Comparison of ENCODE assay signal across 1 cellular context in the genomic region with DNA sequence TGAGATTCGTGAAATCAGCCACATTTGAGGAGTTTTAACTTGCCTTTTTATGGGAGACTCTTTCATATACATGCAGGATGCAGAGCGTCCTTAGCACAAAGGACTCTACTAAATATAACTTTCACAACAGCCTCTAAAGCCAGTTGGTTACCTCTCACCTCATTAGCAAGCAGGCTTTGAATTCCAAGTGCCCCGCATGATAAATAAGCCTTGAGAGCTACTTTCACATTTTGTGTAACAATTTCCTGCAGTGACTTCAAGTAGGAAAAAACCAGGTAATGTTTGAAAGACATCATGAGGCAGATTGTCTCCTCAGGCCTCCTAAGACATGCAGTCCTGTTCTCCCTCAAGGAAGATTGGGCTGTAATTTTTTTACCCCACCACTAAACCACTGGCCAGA.
TF ChIP-seq lines count a peak whose summit lies in the region.

No MANE protein-coding gene starts in this region.

TF ChIP-seq in GM23338, 12 proteins besides CTCF, POLR2A, EP300 and RAD21 (continued from another document):
- TF ChIP-seq, protein P1, sequence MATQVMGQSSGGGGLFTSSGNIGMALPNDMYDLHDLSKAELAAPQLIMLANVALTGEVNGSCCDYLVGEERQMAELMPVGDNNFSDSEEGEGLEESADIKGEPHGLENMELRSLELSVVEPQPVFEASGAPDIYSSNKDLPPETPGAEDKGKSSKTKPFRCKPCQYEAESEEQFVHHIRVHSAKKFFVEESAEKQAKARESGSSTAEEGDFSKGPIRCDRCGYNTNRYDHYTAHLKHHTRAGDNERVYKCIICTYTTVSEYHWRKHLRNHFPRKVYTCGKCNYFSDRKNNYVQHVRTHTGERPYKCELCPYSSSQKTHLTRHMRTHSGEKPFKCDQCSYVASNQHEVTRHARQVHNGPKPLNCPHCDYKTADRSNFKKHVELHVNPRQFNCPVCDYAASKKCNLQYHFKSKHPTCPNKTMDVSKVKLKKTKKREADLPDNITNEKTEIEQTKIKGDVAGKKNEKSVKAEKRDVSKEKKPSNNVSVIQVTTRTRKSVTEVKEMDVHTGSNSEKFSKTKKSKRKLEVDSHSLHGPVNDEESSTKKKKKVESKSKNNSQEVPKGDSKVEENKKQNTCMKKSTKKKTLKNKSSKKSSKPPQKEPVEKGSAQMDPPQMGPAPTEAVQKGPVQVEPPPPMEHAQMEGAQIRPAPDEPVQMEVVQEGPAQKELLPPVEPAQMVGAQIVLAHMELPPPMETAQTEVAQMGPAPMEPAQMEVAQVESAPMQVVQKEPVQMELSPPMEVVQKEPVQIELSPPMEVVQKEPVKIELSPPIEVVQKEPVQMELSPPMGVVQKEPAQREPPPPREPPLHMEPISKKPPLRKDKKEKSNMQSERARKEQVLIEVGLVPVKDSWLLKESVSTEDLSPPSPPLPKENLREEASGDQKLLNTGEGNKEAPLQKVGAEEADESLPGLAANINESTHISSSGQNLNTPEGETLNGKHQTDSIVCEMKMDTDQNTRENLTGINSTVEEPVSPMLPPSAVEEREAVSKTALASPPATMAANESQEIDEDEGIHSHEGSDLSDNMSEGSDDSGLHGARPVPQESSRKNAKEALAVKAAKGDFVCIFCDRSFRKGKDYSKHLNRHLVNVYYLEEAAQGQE (IDR thresholded peaks at IDR 0.05; ENCODE audit: unreplicated experiment) = no peak
- TF ChIP-seq EZH2 (IDR thresholded peaks at IDR 0.05; ENCODE audit: low read depth, unreplicated experiment) (no peak), JUNB (IDR thresholded peaks at IDR 0.05; ENCODE audit: unreplicated experiment) (no peak), ZNF114 (CRISPR knock-in tag; IDR thresholded peaks at IDR 0.05) (no peak), CREB1 (CRISPR knock-in tag; IDR thresholded peaks at IDR 0.05; ENCODE audit: low read depth) (no peak), EZH2phosphoT487 (IDR thresholded peaks at IDR 0.05; ENCODE audit: unreplicated experiment) (no peak), POLR2AphosphoS5 (IDR thresholded peaks at IDR 0.05; ENCODE audit: low read depth) (no peak)
- TF ChIP-seq, protein P2, sequence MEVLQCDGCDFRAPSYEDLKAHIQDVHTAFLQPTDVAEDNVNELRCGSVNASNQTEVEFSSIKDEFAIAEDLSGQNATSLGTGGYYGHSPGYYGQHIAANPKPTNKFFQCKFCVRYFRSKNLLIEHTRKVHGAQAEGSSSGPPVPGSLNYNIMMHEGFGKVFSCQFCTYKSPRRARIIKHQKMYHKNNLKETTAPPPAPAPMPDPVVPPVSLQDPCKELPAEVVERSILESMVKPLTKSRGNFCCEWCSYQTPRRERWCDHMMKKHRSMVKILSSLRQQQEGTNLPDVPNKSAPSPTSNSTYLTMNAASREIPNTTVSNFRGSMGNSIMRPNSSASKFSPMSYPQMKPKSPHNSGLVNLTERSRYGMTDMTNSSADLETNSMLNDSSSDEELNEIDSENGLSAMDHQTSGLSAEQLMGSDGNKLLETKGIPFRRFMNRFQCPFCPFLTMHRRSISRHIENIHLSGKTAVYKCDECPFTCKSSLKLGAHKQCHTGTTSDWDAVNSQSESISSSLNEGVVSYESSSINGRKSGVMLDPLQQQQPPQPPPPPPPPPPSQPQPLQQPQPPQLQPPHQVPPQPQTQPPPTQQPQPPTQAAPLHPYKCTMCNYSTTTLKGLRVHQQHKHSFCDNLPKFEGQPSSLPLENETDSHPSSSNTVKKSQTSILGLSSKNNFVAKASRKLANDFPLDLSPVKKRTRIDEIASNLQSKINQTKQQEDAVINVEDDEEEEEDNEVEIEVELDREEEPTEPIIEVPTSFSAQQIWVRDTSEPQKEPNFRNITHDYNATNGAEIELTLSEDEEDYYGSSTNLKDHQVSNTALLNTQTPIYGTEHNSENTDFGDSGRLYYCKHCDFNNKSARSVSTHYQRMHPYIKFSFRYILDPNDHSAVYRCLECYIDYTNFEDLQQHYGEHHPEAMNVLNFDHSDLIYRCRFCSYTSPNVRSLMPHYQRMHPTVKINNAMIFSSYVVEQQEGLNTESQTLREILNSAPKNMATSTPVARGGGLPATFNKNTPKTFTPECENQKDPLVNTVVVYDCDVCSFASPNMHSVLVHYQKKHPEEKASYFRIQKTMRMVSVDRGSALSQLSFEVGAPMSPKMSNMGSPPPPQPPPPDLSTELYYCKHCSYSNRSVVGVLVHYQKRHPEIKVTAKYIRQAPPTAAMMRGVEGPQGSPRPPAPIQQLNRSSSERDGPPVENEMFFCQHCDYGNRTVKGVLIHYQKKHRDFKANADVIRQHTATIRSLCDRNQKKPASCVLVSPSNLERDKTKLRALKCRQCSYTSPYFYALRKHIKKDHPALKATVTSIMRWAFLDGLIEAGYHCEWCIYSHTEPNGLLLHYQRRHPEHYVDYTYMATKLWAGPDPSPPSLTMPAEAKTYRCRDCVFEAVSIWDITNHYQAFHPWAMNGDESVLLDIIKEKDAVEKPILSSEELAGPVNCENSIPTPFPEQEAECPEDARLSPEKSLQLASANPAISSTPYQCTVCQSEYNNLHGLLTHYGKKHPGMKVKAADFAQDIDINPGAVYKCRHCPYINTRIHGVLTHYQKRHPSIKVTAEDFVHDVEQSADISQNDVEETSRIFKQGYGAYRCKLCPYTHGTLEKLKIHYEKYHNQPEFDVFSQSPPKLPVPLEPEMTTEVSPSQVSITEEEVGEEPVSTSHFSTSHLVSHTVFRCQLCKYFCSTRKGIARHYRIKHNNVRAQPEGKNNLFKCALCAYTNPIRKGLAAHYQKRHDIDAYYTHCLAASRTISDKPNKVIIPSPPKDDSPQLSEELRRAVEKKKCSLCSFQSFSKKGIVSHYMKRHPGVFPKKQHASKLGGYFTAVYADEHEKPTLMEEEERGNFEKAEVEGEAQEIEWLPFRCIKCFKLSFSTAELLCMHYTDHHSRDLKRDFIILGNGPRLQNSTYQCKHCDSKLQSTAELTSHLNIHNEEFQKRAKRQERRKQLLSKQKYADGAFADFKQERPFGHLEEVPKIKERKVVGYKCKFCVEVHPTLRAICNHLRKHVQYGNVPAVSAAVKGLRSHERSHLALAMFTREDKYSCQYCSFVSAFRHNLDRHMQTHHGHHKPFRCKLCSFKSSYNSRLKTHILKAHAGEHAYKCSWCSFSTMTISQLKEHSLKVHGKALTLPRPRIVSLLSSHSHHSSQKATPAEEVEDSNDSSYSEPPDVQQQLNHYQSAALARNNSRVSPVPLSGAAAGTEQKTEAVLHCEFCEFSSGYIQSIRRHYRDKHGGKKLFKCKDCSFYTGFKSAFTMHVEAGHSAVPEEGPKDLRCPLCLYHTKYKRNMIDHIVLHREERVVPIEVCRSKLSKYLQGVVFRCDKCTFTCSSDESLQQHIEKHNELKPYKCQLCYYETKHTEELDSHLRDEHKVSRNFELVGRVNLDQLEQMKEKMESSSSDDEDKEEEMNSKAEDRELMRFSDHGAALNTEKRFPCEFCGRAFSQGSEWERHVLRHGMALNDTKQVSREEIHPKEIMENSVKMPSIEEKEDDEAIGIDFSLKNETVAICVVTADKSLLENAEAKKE (CRISPR knock-in tag; IDR thresholded peaks at IDR 0.05) = no peak
